In the genomic region with DNA sequence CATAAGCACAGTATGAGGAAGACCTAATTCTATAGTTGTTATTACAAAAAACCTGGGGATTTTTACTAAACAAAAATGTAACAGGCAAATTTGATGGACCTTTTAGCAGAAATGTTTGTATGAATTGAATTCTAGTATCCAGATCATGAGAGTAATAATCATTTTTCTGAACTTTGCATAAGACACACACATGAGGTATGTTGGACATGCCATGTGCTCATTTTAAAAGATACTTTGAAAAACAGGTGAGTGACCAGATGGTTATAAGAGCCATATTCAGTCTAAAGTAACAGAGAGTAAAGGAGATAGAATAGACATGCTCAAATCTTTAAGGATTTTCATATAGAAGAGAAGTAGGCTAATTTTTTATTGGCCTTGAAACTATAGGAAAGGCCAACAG, we compare ENCODE assay signal across 7 cellular contexts.
"Had no signal": no experiment of that assay in that cellular context is flagged by ENCODE, and none has a peak within 500 bp of the region (broad histone marks: within the 10 kb centered on the region; RNA-seq: fewer than 3 reads in every experiment).

No MANE protein-coding gene starts in this region.

- H3K4me2 ChIP-seq: KMS-11 had no signal

- H3K4me3 ChIP-seq: K562 had no signal

- H3K9ac ChIP-seq: KMS-11 had no signal

- DNase-seq: IMR-90, KBM-7, KG1 had no signal

- ATAC-seq: K562 had no signal

- FAIRE-seq: HTR-8/SVneo, K562 had no signal

- H3K27ac ChIP-seq: HL-60, KMS-11 had no signal
